In genomic region chr10:53898532-53898931, GRCh38 we compare ENCODE assay signal across 18 cellular contexts.
"Had no signal": no experiment of that assay in that cellular context is flagged by ENCODE, and none has a peak within 500 bp of the region (broad histone marks: within the 10 kb centered on the region; RNA-seq: fewer than 3 reads in every experiment).

No MANE protein-coding gene starts in this region.

- H3K27ac ChIP-seq: KMS-11 had no signal

- H3K9me3 ChIP-seq: SK-N-SH had no signal

- H3K4me2 ChIP-seq: KMS-11, SK-N-SH had no signal

- H3K4me3 ChIP-seq: K562 had no signal

- FAIRE-seq: HepG2, K562, RCC 7860 had no signal

- H3K9ac ChIP-seq: KMS-11, SK-N-SH had no signal

- DNase-seq: Kasumi-1, MM.1S, NCI-H1092 treated with DMSO at 0.1 percent for 48 hours, NCI-H1436, NCI-H187, NCI-H2029, NCI-H2081 treated with DMSO at 0.1 percent for 48 hours, NCI-H2227 treated with DMSO at 0.1 percent for 48 hours, NCI-H524, NCI-H526 treated with DMSO at 0.1 percent for 48 hours, NCI-H774, RPMI8226, SHP77, SK-N-SH had no signal

- ATAC-seq: HepG2, K562 had no signal
